17 cellular contexts compared by ENCODE assay signal in genomic region chr5:179308563-179309382, GRCh38. TPM values are rescaled to one million over a fixed set of nuclear protein-coding genes. Genes with fewer than 3 reads are reported as not detected.
"Had no signal": no experiment of that assay in that cellular context is flagged by ENCODE, and none has a peak within 500 bp of the region (broad histone marks: within the 10 kb centered on the region; RNA-seq: fewer than 3 reads in every experiment).

No MANE protein-coding gene starts in this region.

- H3K27ac ChIP-seq: adrenal gland, esophagus muscularis mucosa, gastroesophageal sphincter, hepatocyte, ovary, suprapubic skin had no signal

- DNase-seq: activated CD4-positive, alpha-beta T cell treated with anti-CD3 and anti-CD28 coated beads for 36 hours; activated CD4-positive, alpha-beta T cell treated with anti-CD3 and anti-CD28 coated beads, Interleukin-2, amount 50 U/mL, for 48 hours; activated gamma-delta T cell treated with Interleukin-2 at 50 U/mL for 16 hours; dermis blood vessel endothelial cell; effector memory CD4-positive, alpha-beta T cell; naive B cell; T-cell had no signal

- ATAC-seq: activated CD4-positive, alpha-beta T cell treated with anti-CD3 and anti-CD28 coated beads for 36 hours; activated naive CD4-positive, alpha-beta T cell treated with anti-CD3 and anti-CD28 coated beads, Interleukin-2, amount 50 U/mL, for 72 hours; SK-N-SH treated with all-trans-retinoic acid at 6 μM for 48 hours; T-cell; WTC11 had no signal

- H3K27me3 ChIP-seq: adrenal gland, esophagus muscularis mucosa, gastroesophageal sphincter, hepatocyte, ovary, suprapubic skin had no signal

- FAIRE-seq: endothelial cell of umbilical vein had no signal

- H3K9me3 ChIP-seq: ovary had no signal

- H3K4me3 ChIP-seq: adrenal gland, esophagus muscularis mucosa, gastroesophageal sphincter, hepatocyte, ovary, suprapubic skin had no signal

- H3K36me3 ChIP-seq: adrenal gland, esophagus muscularis mucosa, gastroesophageal sphincter, ovary, suprapubic skin had no signal

- H2AFZ ChIP-seq: hepatocyte had no signal

- H3K4me1 ChIP-seq: adrenal gland had no signal

- H3K79me2 ChIP-seq: hepatocyte had no signal

- H3K4me2 ChIP-seq: hepatocyte had no signal

RNA-seq across cellular contexts. Expression of gene ADAMTS2, which starts 36.5 kb away (rescaled TPM):
- total RNA-seq: activated CD4-positive, alpha-beta T cell treated with anti-CD3 and anti-CD28 coated beads for 36 hours; activated naive CD4-positive, alpha-beta T cell treated with anti-CD3 and anti-CD28 coated beads, Interleukin-2, amount 50 U/mL, for 72 hours; endothelial cell of umbilical vein had no signal
- polyA plus RNA-seq: endothelial cell of umbilical vein had no signal
